In genomic region chr9:69645488-69645887, GRCh38 we compare ENCODE assay signal across 13 cellular contexts. TPM values are rescaled to one million over a fixed set of nuclear protein-coding genes. Genes with fewer than 3 reads are reported as not detected.
DNase-seq lines count a peak whose midpoint lies in the region; ATAC-seq, FAIRE-seq and TF ChIP-seq lines count a peak whose summit lies in the region.
"Had no signal": no experiment of that assay in that cellular context is flagged by ENCODE, and none has a peak within 500 bp of the region (broad histone marks: within the 10 kb centered on the region; RNA-seq: fewer than 3 reads in every experiment).

No MANE protein-coding gene starts in this region.

- H3K4me3 Mint-ChIP-seq in CD4-positive, alpha-beta T cell = no peak overlapping the region
- H3K4me3 Mint-ChIP-seq: activated CD4-positive, alpha-beta T cell treated with anti-CD3 and anti-CD28 coated beads, Interleukin-2, amount 10 ng/mL, durations not matched to agents 7 days and 5 days; activated naive CD8-positive, alpha-beta T cell had no signal

- intact Hi-C loops in esophagus squamous epithelium (cut with DNase I) (no loop called here), pancreas (cut with DNase I) (no loop called here)
- intact Hi-C loops in CD4-positive, alpha-beta T cell (cut with DNase I, micrococcal nuclease) = no loop called here

- TF ChIP-seq CTCF in esophagus squamous epithelium (IDR thresholded peaks at IDR 0.05) (no peak), pancreas (IDR thresholded peaks at IDR 0.05) (no peak)
- no peak for TF ChIP-seq CTCF in CD4-positive, alpha-beta T cell (IDR thresholded peaks at IDR 0.05)

- peak; percentile 97 to 98 (median 98) for ATAC-seq in pancreas
- no peak for ATAC-seq in activated CD4-positive, CD25-positive, alpha-beta regulatory T cell treated with anti-CD3 and anti-CD28 coated beads, Interleukin-2, amount 50 U/mL, for 24 hours
- ATAC-seq in CD4-positive, alpha-beta T cell (ENCODE audit: poor library complexity) = no peak
- ATAC-seq in SK-N-SH treated with all-trans-retinoic acid at 6 μM for 48 hours = no peak

- 27 to 45% methylated on average over 10 of the region's 10 CpGs for WGBS in esophagus squamous epithelium, 2 donors
- 10 to 13% methylated on average over 10 of the region's 10 CpGs for WGBS in pancreas, 2 donors

- no peaks in the 10 kb centered on the region for H3K4me1 Mint-ChIP-seq in CD4-positive, alpha-beta T cell (ENCODE audit: low read depth)
- H3K4me1 Mint-ChIP-seq: activated CD4-positive, alpha-beta T cell treated with anti-CD3 and anti-CD28 coated beads, Interleukin-2, amount 10 ng/mL, durations not matched to agents 7 days and 5 days had no signal

- H3K36me3 Mint-ChIP-seq in CD4-positive, alpha-beta T cell (ENCODE audit: low read depth) = no peaks in the 10 kb centered on the region
- H3K36me3 Mint-ChIP-seq: activated naive CD8-positive, alpha-beta T cell had no signal

- H3K9me3 Mint-ChIP-seq in CD4-positive, alpha-beta T cell = no peaks in the 10 kb centered on the region
- H3K9me3 Mint-ChIP-seq: activated CD4-positive, alpha-beta T cell treated with anti-CD3 and anti-CD28 coated beads, Interleukin-2, amount 10 ng/mL, durations not matched to agents 7 days and 5 days had no signal

- H3K4me3 ChIP-seq in esophagus squamous epithelium (peak overlapping the region in 3 of 4 donors; percentile 19 to 45 (median 33)), pancreas (peak overlapping the region in 1 of 4 donors; percentile 8)
- H3K4me3 ChIP-seq: ovary, tibial nerve had no signal

- H3K27ac ChIP-seq in esophagus squamous epithelium (peak overlapping the region; percentile 50 to 78 (median 72)), pancreas (peak overlapping the region in 3 of 4 donors; percentile 27 to 79 (median 68))
- no peak overlapping the region for H3K27ac ChIP-seq in CD4-positive, alpha-beta T cell (ENCODE audit: low read depth, low read length)
- H3K27ac ChIP-seq: ovary, tibial nerve had no signal

- H3K27me3 ChIP-seq in esophagus squamous epithelium (no peaks in the 10 kb centered on the region), pancreas (no peaks in the 10 kb centered on the region)
- H3K27me3 ChIP-seq in CD4-positive, alpha-beta T cell (ENCODE audit: control insufficient read depth, insufficient read depth, low read length) = peaks cover 10% of the 10 kb centered on the region
- H3K27me3 ChIP-seq: ovary, tibial nerve had no signal

- CTCF ChIA-PET in CD4-positive, alpha-beta T cell (lab: Charles Lee) = no interaction called here

- no peak overlapping the region for H3K27ac Mint-ChIP-seq in CD4-positive, alpha-beta T cell
- H3K27ac Mint-ChIP-seq: activated CD4-positive, alpha-beta T cell treated with anti-CD3 and anti-CD28 coated beads, Interleukin-2, amount 10 ng/mL, durations not matched to agents 7 days and 5 days; activated naive CD8-positive, alpha-beta T cell had no signal

- peaks cover 10% of the 10 kb centered on the region for H3K27me3 Mint-ChIP-seq in CD4-positive, alpha-beta T cell

- FAIRE-seq in pancreas (lab: Jason Lieb, UNC) = no peak

- H3K9me3 ChIP-seq in esophagus squamous epithelium = no peaks in the 10 kb centered on the region
- H3K9me3 ChIP-seq in pancreas = no peaks in the 10 kb centered on the region
- H3K9me3 ChIP-seq in CD4-positive, alpha-beta T cell (ENCODE audit: control insufficient read depth, low read length) = no peaks in the 10 kb centered on the region
- H3K9me3 ChIP-seq: ovary had no signal

- POLR2A ChIA-PET in CD4-positive, alpha-beta T cell (lab: Charles Lee) = no interaction called here

- H3K36me3 ChIP-seq in esophagus squamous epithelium (no peaks in the 10 kb centered on the region), pancreas (no peaks in the 10 kb centered on the region)
- H3K36me3 ChIP-seq: ovary had no signal

- no peak for TF ChIP-seq POLR2A in esophagus squamous epithelium (IDR thresholded peaks at IDR 0.05)

- DNase-seq in HPDE6-E6E7 (ENCODE audit: extremely low spot score) = peak; percentile 40
- DNase-seq in NCI-H345 (lab: John Stamatoyannopoulos, UW) = peak; percentile 79
- no peak for DNase-seq in esophagus squamous epithelium (lab: John Stamatoyannopoulos, UW)
- DNase-seq in pancreas = peak; percentile 66 to 90 (median 87)
- DNase-seq in stimulated activated CD4-positive, alpha-beta T cell treated with anti-CD3 and anti-CD28 coated beads, Interleukin-1b, Interleukin-23, amount 100 ng/mL, for 48 hours = no peak
- no peak for DNase-seq in CD4-positive, alpha-beta T cell
- DNase-seq: activated CD4-positive, alpha-beta T cell treated with anti-CD3 and anti-CD28 coated beads, Interleukin-2, amount 10 ng/mL, durations not matched to agents 7 days and 5 days; COR-L47; ovary had no signal

- H3K4me1 ChIP-seq in esophagus squamous epithelium = peaks cover 3 to 23% (median 5%) of the 10 kb centered on the region in 3 donors
- peaks cover 3 to 8% (median 4%) of the 10 kb centered on the region in 3 donors for H3K4me1 ChIP-seq in pancreas

TF ChIP-seq in SK-N-SH treated with all-trans-retinoic acid at 6 μM for 48 hours, 23 proteins besides CTCF, POLR2A, EP300 and RAD21:
- TF ChIP-seq OSR1 (CRISPR knock-in tag; IDR thresholded peaks at IDR 0.05) (no peak), GLIS3 (CRISPR knock-in tag; IDR thresholded peaks at IDR 0.05) (no peak), ZFP30 (CRISPR knock-in tag; IDR thresholded peaks at IDR 0.05) (no peak), ZC3H10 (CRISPR knock-in tag; IDR thresholded peaks at IDR 0.05) (no peak), ARNTL (CRISPR knock-in tag; IDR thresholded peaks at IDR 0.05; ENCODE audit: borderline replicate concordance, low read depth) (no peak), TCF4 (CRISPR knock-in tag; IDR thresholded peaks at IDR 0.05; ENCODE audit: borderline replicate concordance) (no peak), ZNF70 (CRISPR knock-in tag; IDR thresholded peaks at IDR 0.05) (no peak)

RNA-seq across cellular contexts. Expression of gene APBA1, which starts 26.7 kb away (rescaled TPM):
- total RNA-seq in esophagus squamous epithelium (1 to 10 TPM; 1.3 to 8.0 (median 1.7) TPM), pancreas (1 to 10 TPM; 1.8 to 3.2 (median 2.5) TPM)
- polyA plus RNA-seq in pancreas = 1 to 10 TPM in 1 of 2 donors, under 1 TPM in 1; 0.68 to 1.6 TPM
- total RNA-seq in CD4-positive, alpha-beta T cell = 1 to 10 TPM in 1 of 2 experiments, under 1 TPM in 1; 0.47 to 1.4 TPM

Comparison
In these comparisons a context has a peak if more than half of its experiments do, and no peak if none do; other contexts are left out.
1. DNase-seq: peak in HPDE6-E6E7 (single experiment), NCI-H345 (single experiment) and pancreas (6 of 6); none in esophagus squamous epithelium (single experiment), stimulated activated CD4-positive, alpha-beta T cell treated with anti-CD3 and anti-CD28 coated beads, Interleukin-1b, Interleukin-23, amount 100 ng/mL, for 48 hours (single experiment) and CD4-positive, alpha-beta T cell (0 of 10).
2. ATAC-seq: peak in pancreas (4 of 4); none in activated CD4-positive, CD25-positive, alpha-beta regulatory T cell treated with anti-CD3 and anti-CD28 coated beads, Interleukin-2, amount 50 U/mL, for 24 hours (0 of 2), CD4-positive, alpha-beta T cell (single experiment) and SK-N-SH treated with all-trans-retinoic acid at 6 μM for 48 hours (single experiment).